9 cellular contexts compared by ENCODE assay signal in the genomic region with DNA sequence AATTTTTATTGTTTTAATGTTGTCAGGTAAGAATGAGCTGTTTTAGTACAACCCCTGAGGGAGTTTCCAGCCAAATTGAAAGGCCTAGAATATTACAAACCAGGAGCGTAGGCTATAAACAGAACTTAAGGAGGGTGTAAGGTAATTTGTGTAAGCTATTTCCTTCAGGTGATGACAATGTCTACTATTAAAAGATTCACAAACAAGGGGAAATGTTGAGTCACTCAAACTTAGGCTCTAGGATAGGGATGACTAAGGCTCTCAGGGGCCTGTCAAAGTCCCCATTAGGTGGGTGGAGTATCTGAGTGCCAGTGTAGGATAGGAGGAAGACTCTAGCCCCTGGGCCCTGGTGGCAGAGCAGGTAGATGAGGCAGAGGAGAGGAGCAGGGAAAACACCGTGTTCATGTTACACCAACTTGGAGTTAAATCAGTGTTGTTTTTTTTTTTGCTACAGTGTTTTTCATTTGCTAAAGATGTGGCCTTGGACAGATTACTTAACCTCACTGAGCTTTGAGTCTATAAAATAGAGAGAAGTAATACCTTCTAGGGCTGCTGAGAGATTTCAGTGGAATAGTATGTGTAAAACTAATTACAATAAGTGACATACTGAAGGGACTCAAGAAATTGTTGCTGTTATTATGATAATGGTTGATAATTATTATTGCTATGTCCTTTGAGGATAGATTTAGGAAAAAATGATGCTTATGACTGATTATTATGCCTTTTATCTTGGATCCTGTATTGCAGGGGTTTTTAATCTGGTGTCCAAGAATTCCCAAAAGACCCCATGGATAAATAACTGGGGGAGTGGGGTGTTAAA. TPM values are rescaled to one million over a fixed set of nuclear protein-coding genes. Genes with fewer than 3 reads are reported as not detected.
DNase-seq lines count a peak whose midpoint lies in the region; ATAC-seq, FAIRE-seq and TF ChIP-seq lines count a peak whose summit lies in the region.
"Had no signal": no experiment of that assay in that cellular context is flagged by ENCODE, and none has a peak within 500 bp of the region (broad histone marks: within the 10 kb centered on the region; RNA-seq: fewer than 3 reads in every experiment).

No MANE protein-coding gene starts in this region.

- intact Hi-C loops in left lung (cut with DNase I): no loop called here

- H3T11ph ChIP-seq in H9 (ENCODE audit: low read length): no peak overlapping the region

- POLR2A ChIA-PET in A549 (lab: Yijun Ruan, JAX): interaction anchor here (0.7 to 1.9 kb wide), 3 partner anchors 9 to 24 kb away, joined by 3 to 9 read pairs (median 4); partner anchors contain the start of gene TM4SF1
- POLR2A ChIA-PET in CD8-positive, alpha-beta memory T cell (lab: Charles Lee): no interaction called here

- H4K20me1 ChIP-seq in H9 (ENCODE audit: control insufficient read depth, insufficient read depth, insufficient read length): no peaks in the 10 kb centered on the region

- peak; percentile 82 for FAIRE-seq in A549 (lab: Jason Lieb, UNC)

- peak overlapping the region in 2 of 3 experiments; percentile 53 to 65; a peak in 3 of 7 replicates for H3K27ac Mint-ChIP-seq in H9
- no peak overlapping the region for H3K27ac Mint-ChIP-seq in activated naive CD4-positive, alpha-beta T cell treated with anti-CD3 and anti-CD28 coated beads, Interleukin-2, amount 50 U/mL, for 72 hours
- no peak overlapping the region for H3K27ac Mint-ChIP-seq in CD8-positive, alpha-beta memory T cell

- H3K4me1 ChIP-seq in A549: peaks cover 62% of the 10 kb centered on the region
- H3K4me1 ChIP-seq in H9 (ENCODE audit: insufficient read depth, low read length): peaks cover 5% of the 10 kb centered on the region
- H3K4me1 ChIP-seq in left lung: peaks cover 10 to 33% of the 10 kb centered on the region in 2 donors
- no peaks in the 10 kb centered on the region for H3K4me1 ChIP-seq in CD8-positive, alpha-beta memory T cell (ENCODE audit: insufficient read depth, low read length)

- H3K23me2 ChIP-seq in H9 (ENCODE audit: insufficient read length, low read depth, low read length, poor library complexity, severe bottlenecking): no peaks in the 10 kb centered on the region

- H2BK15ac ChIP-seq in H9 (ENCODE audit: low read depth, low read length): no peak overlapping the region

- H3K36me3 Mint-ChIP-seq in H9 (ENCODE audit: insufficient read depth in 1 of 3, low read depth in 3 of 3): no peaks in the 10 kb centered on the region
- no peaks in the 10 kb centered on the region for H3K36me3 Mint-ChIP-seq in activated naive CD4-positive, alpha-beta T cell treated with anti-CD3 and anti-CD28 coated beads, Interleukin-2, amount 50 U/mL, for 72 hours
- H3K36me3 Mint-ChIP-seq in CD8-positive, alpha-beta memory T cell: no peaks in the 10 kb centered on the region

- no peaks in the 10 kb centered on the region for H3K79me1 ChIP-seq in H9 (ENCODE audit: insufficient read depth, low read depth, low read length, poor library complexity, severe bottlenecking)

- no peak overlapping the region for H2BK120ac ChIP-seq in H9 (ENCODE audit: low read depth, low read length, poor library complexity, severe bottlenecking)

- H2AK5ac ChIP-seq in H9 (ENCODE audit: insufficient read length, low read length): no peak overlapping the region

- no peak overlapping the region for H3K23ac ChIP-seq in H9 (ENCODE audit: insufficient read length, low read depth, low read length)

- no peak overlapping the region for H2BK12ac ChIP-seq in H9 (ENCODE audit: insufficient read length, low read depth, low read length)

- no peak overlapping the region for H3K4me3 ChIP-seq in A549
- H3K4me3 ChIP-seq in left lung: no peak overlapping the region
- no peak overlapping the region for H3K4me3 ChIP-seq in CD8-positive, alpha-beta memory T cell (ENCODE audit: low read length)

- H3K18ac ChIP-seq in H9 (ENCODE audit: insufficient read length, low read depth, low read length): no peak overlapping the region

- H3K79me2 ChIP-seq in H9 (ENCODE audit: insufficient read depth, low read length): no peaks in the 10 kb centered on the region

- H3K36me3 ChIP-seq in left lung: peaks cover 0 to 17% of the 10 kb centered on the region in 2 donors
- H3K36me3 ChIP-seq in CD8-positive, alpha-beta memory T cell (ENCODE audit: insufficient read depth, low read length): no peaks in the 10 kb centered on the region

- H3K56ac ChIP-seq in H9 (ENCODE audit: insufficient read length, low read depth, low read length): no peak overlapping the region

- no peak overlapping the region for H4K5ac ChIP-seq in H9 (ENCODE audit: insufficient read length, low read depth, low read length)

- H2BK5ac ChIP-seq in H9 (ENCODE audit: insufficient read length, low read length): no peak overlapping the region

- no peak; a peak in 1 of 5 replicates for TF ChIP-seq RAD21 in A549 (conservative IDR thresholded peaks at IDR 0.05 in 1 of 2, IDR thresholded peaks at IDR 0.05 in 1 of 2)

- peak overlapping the region; percentile 42 to 69 for H3K27ac ChIP-seq in A549
- no peak overlapping the region for H3K27ac ChIP-seq in H9 (ENCODE audit: insufficient read length, low read depth, low read length)
- H3K27ac ChIP-seq in left lung: peak overlapping the region; percentile 27 to 39
- no peak overlapping the region for H3K27ac ChIP-seq in CD8-positive, alpha-beta memory T cell (ENCODE audit: low read depth, low read length)

- DNase-seq in A549 (ENCODE audit: low read depth in 1 of 2, low spot score in 1 of 2) (peak; percentile 82 to 95), H9 (no peak), left lung (no peak), T-helper 9 cell (no peak), iPS-NIHi7 (ENCODE audit: extremely low spot score) (no peak)
- DNase-seq in activated naive CD4-positive, alpha-beta T cell treated with anti-CD3 and anti-CD28 coated beads, Interleukin-2, amount 50 U/mL, for 72 hours (ENCODE audit: low spot score in 2 of 2): peak in 1 of 2 donors; percentile 20
- DNase-seq in CD8-positive, alpha-beta memory T cell: no peak
- DNase-seq: amygdala had no signal

- no peak overlapping the region for H3K9ac ChIP-seq in H9 (ENCODE audit: extremely low read depth, insufficient read length, low read length)

- TF ChIP-seq EP300 in A549 (IDR thresholded peaks at IDR 0.05): no peak

- no peak for TF ChIP-seq POLR2A in A549 (IDR thresholded peaks at IDR 0.05; ENCODE audit: low read length)

- no peaks in the 10 kb centered on the region for H3K9me3 ChIP-seq in A549
- no peaks in the 10 kb centered on the region for H3K9me3 ChIP-seq in H9 (ENCODE audit: control insufficient read depth, low read depth, low read length)
- no peaks in the 10 kb centered on the region for H3K9me3 ChIP-seq in left lung
- H3K9me3 ChIP-seq in CD8-positive, alpha-beta memory T cell (ENCODE audit: low read length): no peaks in the 10 kb centered on the region

- H3K27me3 ChIP-seq in H9 (ENCODE audit: insufficient read depth, low read length) (no peaks in the 10 kb centered on the region), left lung (no peaks in the 10 kb centered on the region)
- H3K27me3 ChIP-seq in CD8-positive, alpha-beta memory T cell (ENCODE audit: insufficient read depth, low read length, poor library complexity, severe bottlenecking): no peaks in the 10 kb centered on the region

- H3K4me1 Mint-ChIP-seq in H9: peaks cover 53 to 56% of the 10 kb centered on the region in 2 experiments
- no peaks in the 10 kb centered on the region for H3K4me1 Mint-ChIP-seq in CD8-positive, alpha-beta memory T cell

- no peak overlapping the region for H3K4ac ChIP-seq in H9 (ENCODE audit: low read depth, low read length)

- no peak overlapping the region for H4K91ac ChIP-seq in H9 (ENCODE audit: insufficient read length, low read depth, low read length)

- H2BK20ac ChIP-seq in H9 (ENCODE audit: low read depth, low read length, poor library complexity, severe bottlenecking): no peak overlapping the region

- H3K14ac ChIP-seq in H9 (ENCODE audit: insufficient read depth, low read length): no peak overlapping the region

- H3K4me3 Mint-ChIP-seq in H9: no peak overlapping the region
- H3K4me3 Mint-ChIP-seq in CD8-positive, alpha-beta memory T cell: no peak overlapping the region

- no peaks in the 10 kb centered on the region; the same call in 1 of the 2 replicates for H3K27me3 Mint-ChIP-seq in H9 (ENCODE audit: low read depth)
- H3K27me3 Mint-ChIP-seq in CD8-positive, alpha-beta memory T cell: peaks cover 1 to 28% of the 10 kb centered on the region in 2 donors

- ATAC-seq in A549: peak; percentile 86 to 89
- ATAC-seq in activated naive CD4-positive, alpha-beta T cell treated with anti-CD3 and anti-CD28 coated beads, Interleukin-2, amount 50 U/mL, for 72 hours: peak; percentile 50 to 95
- ATAC-seq in left lung: peak; percentile 86
- no peak for ATAC-seq in GM18907 (IDR thresholded peaks at IDR 0.05; ENCODE audit: unreplicated experiment)

- H3K9me3 Mint-ChIP-seq in H9: no peaks in the 10 kb centered on the region
- no peaks in the 10 kb centered on the region for H3K9me3 Mint-ChIP-seq in activated naive CD4-positive, alpha-beta T cell treated with anti-CD3 and anti-CD28 coated beads, Interleukin-2, amount 50 U/mL, for 72 hours
- no peaks in the 10 kb centered on the region for H3K9me3 Mint-ChIP-seq in CD8-positive, alpha-beta memory T cell

- H3K4me2 ChIP-seq in A549 (peak overlapping the region; percentile 91), H9 (ENCODE audit: insufficient read depth, insufficient read length, low read length) (no peak overlapping the region)

- CTCF ChIA-PET in A549 (lab: Yijun Ruan, JAX): interaction anchor here (0.6 to 1.6 kb wide), 3 partner anchors 12 to 32 kb away, joined by 3 to 4 read pairs (median 4); no protein-coding TSS in a partner anchor
- CTCF ChIA-PET in CD8-positive, alpha-beta memory T cell (lab: Charles Lee): no interaction called here

- H4K8ac ChIP-seq in H9 (replicated peaks; ENCODE audit: insufficient read length, low read depth, low read length): no peak overlapping the region

- H2AFZ ChIP-seq in H9 (ENCODE audit: low read length): no peak overlapping the region

- TF ChIP-seq CTCF in A549 (IDR thresholded peaks at IDR 0.05) (no peak), H9 (conservative IDR thresholded peaks at IDR 0.05) (no peak), left lung (IDR thresholded peaks at IDR 0.05) (no peak)

- 0% methylated on average over 2 of the region's 2 CpGs for WGBS in A549 (ENCODE audit: missing lambda C conversion rate)
- no CpG with 5 or more reads among the region's 2 CpGs for WGBS in H9 (ENCODE audit: extremely low coverage, insufficient read length, low lambda C conversion rate)

RNA-seq across cellular contexts. Expression of gene TM4SF1, which starts 10.2 kb away (rescaled TPM):
- 1,188 and 1,208 TPM in 2 replicates for polyA plus RNA-seq in A549 (2011; rRNA removed)
- 820 and 918 TPM in 2 replicates for polyA plus RNA-seq in A549 (2012; cell fraction: cytosol; rRNA removed)
- polyA plus RNA-seq in A549 (2012; cell fraction: nucleus; rRNA removed): 729 and 1,002 TPM in 2 replicates
- polyA plus RNA-seq in A549 (2017; fragmentation: RNase III; extraction: RNeasy Plus Mini Kit Qiagen cat#74134 plus additional on column Dnase treatment): 739 to 828 TPM (median 767 TPM) in 3 replicates
- polyA minus RNA-seq in A549 (2011; rRNA and poly(A)+ RNA removed): 809 and 900 TPM in 2 replicates
- 1.2 and 2.2 TPM in 2 replicates for total RNA-seq in H9 (2021)
- not detected for total RNA-seq in activated naive CD4-positive, alpha-beta T cell treated with anti-CD3 and anti-CD28 coated beads, Interleukin-2, amount 50 U/mL, for 72 hours
- total RNA-seq in left lung: 100 to 1,000 TPM; 249 to 283 TPM
- total RNA-seq in CD8-positive, alpha-beta memory T cell: under 1 TPM; 0.18 to 0.27 TPM
- polyA plus RNA-seq in CD8-positive, alpha-beta memory T cell: not detected

RNA-seq across cellular contexts. Expression of gene TM4SF18, which starts 33.8 kb away (rescaled TPM):
- polyA plus RNA-seq in A549 (2011; rRNA removed) (99.8 and 123 TPM in 2 replicates), A549 (2017; fragmentation: RNase III; extraction: RNeasy Plus Mini Kit Qiagen cat#74134 plus additional on column Dnase treatment) (49.7 to 57.7 TPM (median 51.3 TPM) in 3 replicates)
- 26.9 and 28.8 TPM in 2 replicates for polyA plus RNA-seq in A549 (2012; cell fraction: cytosol; rRNA removed)
- polyA plus RNA-seq in A549 (2012; cell fraction: nucleus; rRNA removed): 11.2 and 16.8 TPM in 2 replicates
- polyA minus RNA-seq in A549 (2011; rRNA and poly(A)+ RNA removed): 34.2 and 42.8 TPM in 2 replicates
- total RNA-seq in H9 (2021) (8.1 and 9.8 TPM in 2 replicates), left lung (1 to 10 TPM; 8.5 to 8.8 TPM)
- total RNA-seq in activated naive CD4-positive, alpha-beta T cell treated with anti-CD3 and anti-CD28 coated beads, Interleukin-2, amount 50 U/mL, for 72 hours: not detected
- not detected for total RNA-seq in CD8-positive, alpha-beta memory T cell
- polyA plus RNA-seq in CD8-positive, alpha-beta memory T cell: not detected

Comparison
In these comparisons a context has a peak if more than half of its experiments do, and no peak if none do; other contexts are left out.
1. DNase-seq: peak in A549 (2 of 2); none in H9 (single experiment), left lung (0 of 2), CD8-positive, alpha-beta memory T cell (0 of 5), T-helper 9 cell (single experiment) and iPS-NIHi7 (single experiment).
2. H3K27ac ChIP-seq: peak in A549 (2 of 2) and left lung (2 of 2); none in H9 (single experiment) and CD8-positive, alpha-beta memory T cell (single experiment).
3. H3K27ac Mint-ChIP-seq: peak in H9 (2 of 3); none in activated naive CD4-positive, alpha-beta T cell treated with anti-CD3 and anti-CD28 coated beads, Interleukin-2, amount 50 U/mL, for 72 hours (0 of 2) and CD8-positive, alpha-beta memory T cell (0 of 8).
4. RNA of gene TM4SF1, which starts 10.2 kb away (total RNA-seq): 249 to 283 TPM in left lung; 1.2 to 2.2 TPM in H9, 0.18 to 0.27 TPM in CD8-positive, alpha-beta memory T cell and not detected in activated naive CD4-positive, alpha-beta T cell treated with anti-CD3 and anti-CD28 coated beads, Interleukin-2, amount 50 U/mL, for 72 hours; every median in the first group is over 10 times any median in the second.